In the genomic region with DNA sequence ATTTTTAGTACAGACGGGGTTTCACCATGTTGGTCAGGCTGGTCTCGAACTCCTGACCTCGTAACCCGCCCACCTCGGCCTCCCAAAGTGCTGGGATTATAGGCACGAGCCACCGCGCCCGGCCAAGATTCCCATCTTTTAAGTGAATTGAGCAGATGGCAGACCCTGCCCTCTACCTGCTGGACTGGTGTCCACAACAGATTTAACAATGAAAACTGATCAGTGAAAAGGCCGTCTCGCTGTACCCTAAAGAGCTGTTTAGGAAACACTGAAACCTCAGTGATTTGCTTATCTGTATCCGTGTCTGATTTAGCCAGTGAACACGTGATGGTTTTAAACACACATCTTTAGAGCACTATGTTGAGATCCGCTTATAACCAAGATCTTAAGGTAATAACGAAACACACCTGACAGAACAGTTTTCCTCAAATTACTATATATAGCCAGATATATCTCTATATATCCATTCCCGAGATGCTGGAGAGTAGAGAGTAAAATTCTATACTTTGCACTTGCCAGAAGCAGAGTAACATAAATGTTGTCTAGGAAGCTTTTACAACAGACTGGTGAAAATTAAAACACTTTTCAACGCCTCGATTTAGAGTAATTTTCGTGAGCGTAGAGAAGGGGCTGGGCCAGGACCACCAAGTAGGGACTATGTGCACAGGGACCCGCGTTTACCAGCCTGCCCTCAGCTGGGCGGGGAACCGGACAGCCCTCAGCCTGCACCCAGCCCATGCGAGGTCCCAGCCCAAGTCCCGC, we compare ENCODE assay signal across 8 cellular contexts. TPM values are rescaled to one million over a fixed set of nuclear protein-coding genes. Genes with fewer than 3 reads are reported as not detected.
DNase-seq lines count a peak whose midpoint lies in the region; ATAC-seq and TF ChIP-seq lines count a peak whose summit lies in the region.

No MANE protein-coding gene starts in this region.

- no peaks in the 10 kb centered on the region for H3K9me3 ChIP-seq in CD4-positive, alpha-beta T cell (ENCODE audit: control insufficient read depth, low read length)
- H3K9me3 ChIP-seq in hepatocyte (ENCODE audit: low read depth), result no peaks in the 10 kb centered on the region

- H3K9me2 ChIP-seq in hepatocyte (replicated peaks; ENCODE audit: insufficient read depth), result no peaks in the 10 kb centered on the region

- peak in 2 of 10 experiments; percentile 11 to 33 for DNase-seq in CD4-positive, alpha-beta T cell
- DNase-seq in NCI-H2227 (lab: John Stamatoyannopoulos, UW; ENCODE audit: unreplicated experiment) (peak; percentile 89), hepatocyte (ENCODE audit: low spot score) (peak; percentile 76), sciatic nerve (ENCODE audit: low spot score) (no peak)
- no peak for DNase-seq in stimulated activated CD4-positive, alpha-beta T cell treated with anti-CD3 and anti-CD28 coated beads, Interleukin-4, amount 100 ng/mL, for 4 hours

- no peaks in the 10 kb centered on the region for H3K27me3 ChIP-seq in CD4-positive, alpha-beta T cell (ENCODE audit: control insufficient read depth, insufficient read depth, low read length)
- no peaks in the 10 kb centered on the region for H3K27me3 ChIP-seq in hepatocyte

- peak overlapping the region; percentile 79 for H3K27ac ChIP-seq in CD4-positive, alpha-beta T cell (ENCODE audit: low read depth, low read length)
- H3K27ac ChIP-seq in angular gyrus (ENCODE audit: low read depth, low read length), result peak overlapping the region; percentile 95
- peak overlapping the region; percentile 77 for H3K27ac ChIP-seq in hepatocyte

- H3K4me2 ChIP-seq in hepatocyte, result peak overlapping the region; percentile 89

- CTCF ChIA-PET in CD4-positive, alpha-beta T cell (lab: Charles Lee), result interaction anchor here (0.7 to 1.2 kb wide), 2 partner anchors 35 to 53 kb away, joined by 3 read pairs; partner anchors contain the start of gene COMMD1

- no peak for ATAC-seq in CD4-positive, alpha-beta T cell (ENCODE audit: poor library complexity)
- ATAC-seq in GM18520 (IDR thresholded peaks at IDR 0.05; ENCODE audit: unreplicated experiment), result peak; percentile 38
- ATAC-seq in HG02970 (IDR thresholded peaks at IDR 0.05; ENCODE audit: low FRiP score, unreplicated experiment), result peak; percentile 38
- peak; percentile 88 for ATAC-seq in sciatic nerve

- peak overlapping the region; percentile 94 for H3K4me3 ChIP-seq in hepatocyte

- no peaks in the 10 kb centered on the region for H3K27me3 Mint-ChIP-seq in CD4-positive, alpha-beta T cell

- intact Hi-C loops in CD4-positive, alpha-beta T cell (cut with DNase I, micrococcal nuclease), result loop anchor here (5.0 to 10.0 kb wide), 4 partner anchors 91 to 326 kb away; partner anchors contain the start of gene XPO1 (in 1 of the 2)
- intact Hi-C loops in sciatic nerve (cut with DNase I), result no loop called here

- peaks cover 4% of the 10 kb centered on the region for H3K4me1 ChIP-seq in hepatocyte (ENCODE audit: insufficient read depth)

- H3K36me3 Mint-ChIP-seq in CD4-positive, alpha-beta T cell (ENCODE audit: low read depth), result peaks cover 6% of the 10 kb centered on the region

- POLR2A ChIA-PET in CD4-positive, alpha-beta T cell (lab: Charles Lee), result interaction anchor here (0.7 to 3.3 kb wide), 7 partner anchors 10 to 672 kb away, joined by 3 to 17 read pairs (median 3); partner anchors contain the start of genes COMMD1 and XPO1

- TF ChIP-seq CTCF in CD4-positive, alpha-beta T cell (IDR thresholded peaks at IDR 0.05), result no peak
- TF ChIP-seq CTCF in hepatocyte (IDR thresholded peaks at IDR 0.05; ENCODE audit: poor library complexity), result peak; percentile 16

- H3K79me2 ChIP-seq in hepatocyte, result peaks cover 2% of the 10 kb centered on the region

- no peaks in the 10 kb centered on the region for H3K9me3 Mint-ChIP-seq in CD4-positive, alpha-beta T cell

- peak overlapping the region; percentile 94 for H3K27ac Mint-ChIP-seq in CD4-positive, alpha-beta T cell

- peak overlapping the region; percentile 97 for H2AFZ ChIP-seq in hepatocyte

- H3K4me1 Mint-ChIP-seq in CD4-positive, alpha-beta T cell (ENCODE audit: low read depth), result peaks cover 16% of the 10 kb centered on the region

- H3K4me3 Mint-ChIP-seq in CD4-positive, alpha-beta T cell, result peak overlapping the region; percentile 97

- H3K36me3 ChIP-seq in hepatocyte (replicated peaks; ENCODE audit: insufficient read depth, low read depth), result no peaks in the 10 kb centered on the region

- WGBS in hepatocyte (ENCODE audit: low lambda C conversion rate, missing lambda C conversion rate), result 26% methylated on average over 26 of the region's 26 CpGs

- no peaks in the 10 kb centered on the region for H4K20me1 ChIP-seq in hepatocyte (ENCODE audit: insufficient read depth, poor library complexity, severe bottlenecking)

RNA-seq across cellular contexts. Expression of gene FAM161A, which starts 0.6 kb away (rescaled TPM):
- total RNA-seq in CD4-positive, alpha-beta T cell, result 1 to 10 TPM in 1 of 2 experiments, under 1 TPM in 1; 0.91 to 1.0 TPM
- total RNA-seq in hepatocyte (3.7 and 6.5 TPM in 2 replicates), sciatic nerve (5.9 TPM)
- polyA plus RNA-seq in hepatocyte, result 2.1 and 4.5 TPM in 2 replicates

RNA-seq across cellular contexts. Expression of gene CCT4, which starts 35.2 kb away (rescaled TPM):
- 100 to 1,000 TPM; 100 to 114 TPM for total RNA-seq in CD4-positive, alpha-beta T cell
- total RNA-seq in hepatocyte (107 and 115 TPM in 2 replicates), sciatic nerve (78.9 TPM)
- 84.3 and 84.6 TPM in 2 replicates for polyA plus RNA-seq in hepatocyte

RNA-seq across cellular contexts. Expression of gene COMMD1, which starts 52.2 kb away (rescaled TPM):
- total RNA-seq in CD4-positive, alpha-beta T cell, result 10 to 100 TPM; 11.5 to 13.2 TPM
- total RNA-seq in hepatocyte (30.5 and 31.3 TPM in 2 replicates), sciatic nerve (30.1 TPM)
- 66.7 and 71.1 TPM in 2 replicates for polyA plus RNA-seq in hepatocyte

Comparison
In these comparisons a context has a peak if more than half of its experiments do, and no peak if none do; other contexts are left out.
1. DNase-seq: peak in NCI-H2227 (single experiment) and hepatocyte (single experiment); none in sciatic nerve (single experiment) and stimulated activated CD4-positive, alpha-beta T cell treated with anti-CD3 and anti-CD28 coated beads, Interleukin-4, amount 100 ng/mL, for 4 hours (0 of 2).
2. Peak in every context shown above with its lines, with median percentiles within 50 percentile points of each other: H3K27ac ChIP-seq.